Comparison of ENCODE assay signal across 7 cellular contexts in the genomic region with DNA sequence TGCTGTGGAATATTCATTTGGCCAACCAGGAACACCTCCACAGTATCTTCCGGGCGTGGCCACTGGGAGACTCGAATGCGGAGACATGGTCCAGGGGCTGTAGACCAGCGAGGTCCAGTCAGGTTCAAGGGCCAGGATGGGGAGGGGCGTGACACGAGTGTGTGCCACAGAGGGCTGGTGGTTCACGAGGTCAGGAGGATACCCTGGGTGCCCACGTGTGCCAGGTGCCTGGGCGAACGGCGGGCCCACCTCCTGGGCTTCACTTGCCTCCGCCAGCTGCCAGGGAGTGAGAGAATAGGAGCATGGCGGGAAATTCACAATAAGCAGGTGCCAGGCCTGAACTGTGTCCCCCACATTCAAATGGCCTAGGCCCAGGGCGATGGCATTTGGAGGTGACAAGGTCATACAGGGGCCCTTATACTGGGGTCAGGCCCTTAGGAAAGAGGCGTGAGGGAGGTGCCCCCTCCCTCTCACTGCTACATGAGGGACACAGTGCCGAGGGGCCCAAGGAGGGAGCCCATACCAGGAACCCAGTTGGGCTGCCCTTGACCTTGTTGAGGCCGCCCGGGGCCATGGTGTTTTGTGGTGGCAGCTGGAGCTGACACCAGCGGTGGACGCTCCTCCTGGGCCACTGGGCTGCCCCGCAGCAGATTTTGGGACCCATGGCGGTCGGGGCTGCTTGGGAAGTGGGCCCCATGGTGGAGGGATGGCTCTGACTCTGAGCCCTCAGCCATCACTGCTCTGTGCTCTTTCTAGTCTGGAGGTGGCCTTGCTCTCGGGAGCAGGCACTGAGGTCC.
"Had no signal": no experiment of that assay in that cellular context is flagged by ENCODE, and none has a peak within 500 bp of the region (broad histone marks: within the 10 kb centered on the region; RNA-seq: fewer than 3 reads in every experiment).

No MANE protein-coding gene starts in this region.

- DNase-seq: GOT3, H9, HCEC 1CT, KBM-7 had no signal

- H3K27ac ChIP-seq: HL-60 had no signal

- H3K9me3 Mint-ChIP-seq: H9, IgD-negative memory B cell had no signal

- H3K4me1 Mint-ChIP-seq: IgD-negative memory B cell had no signal

- ATAC-seq: HepG2 had no signal

- H3K36me3 Mint-ChIP-seq: IgD-negative memory B cell had no signal

- H3K27me3 Mint-ChIP-seq: IgD-negative memory B cell had no signal

- H3K4me3 Mint-ChIP-seq: H9, IgD-negative memory B cell had no signal
